Comparison of ENCODE assay signal across 1 cellular context in the genomic region with DNA sequence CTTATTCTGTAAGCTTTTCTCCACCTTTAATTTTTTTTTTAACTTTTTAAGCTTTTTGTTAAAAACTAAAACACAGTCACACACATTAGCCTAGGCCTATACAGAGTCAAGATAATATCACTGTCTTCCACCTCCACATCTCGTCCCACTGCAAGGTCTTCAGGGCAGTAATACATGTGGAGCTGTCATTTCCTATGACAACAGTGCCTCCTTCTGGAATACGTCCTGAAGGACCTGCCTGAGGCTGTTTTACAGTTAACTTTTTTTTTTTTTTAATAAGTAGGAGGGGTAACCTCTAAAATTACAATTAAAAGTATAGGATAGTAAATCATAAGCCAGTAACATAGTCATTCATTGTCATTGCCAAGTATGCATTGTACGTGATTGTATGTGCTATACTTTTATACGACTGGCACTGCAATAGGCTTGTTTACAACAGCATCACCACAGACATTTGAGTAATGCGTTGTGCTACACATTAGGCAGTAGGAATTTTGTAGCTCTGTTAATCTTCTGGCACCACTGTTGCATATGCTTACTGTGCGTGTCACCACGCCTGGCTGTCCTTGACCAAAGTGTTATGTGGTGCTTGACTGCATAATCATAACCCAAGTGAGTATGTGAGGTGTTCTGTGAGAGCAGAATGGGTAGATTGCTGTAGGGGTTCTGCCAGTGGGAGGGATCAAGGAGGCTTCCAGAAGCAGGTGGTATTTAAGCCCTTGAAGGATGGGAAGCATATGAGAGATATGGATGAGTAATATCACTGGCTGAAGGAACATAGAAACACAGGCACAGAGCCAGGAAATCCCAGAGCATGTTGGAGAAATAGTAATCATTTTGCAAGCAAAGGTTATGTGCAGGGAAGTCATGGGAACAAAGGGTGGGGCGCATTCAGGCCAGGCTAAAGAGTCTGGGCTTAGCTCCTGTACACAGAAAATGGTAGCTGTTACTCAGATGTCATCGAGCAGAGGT.
TF ChIP-seq lines count a peak whose summit lies in the region.

No MANE protein-coding gene starts in this region.

TF ChIP-seq in WTC11, 78 proteins besides CTCF, POLR2A, EP300 and RAD21 (continued from another document):
- TF ChIP-seq, protein P1, sequence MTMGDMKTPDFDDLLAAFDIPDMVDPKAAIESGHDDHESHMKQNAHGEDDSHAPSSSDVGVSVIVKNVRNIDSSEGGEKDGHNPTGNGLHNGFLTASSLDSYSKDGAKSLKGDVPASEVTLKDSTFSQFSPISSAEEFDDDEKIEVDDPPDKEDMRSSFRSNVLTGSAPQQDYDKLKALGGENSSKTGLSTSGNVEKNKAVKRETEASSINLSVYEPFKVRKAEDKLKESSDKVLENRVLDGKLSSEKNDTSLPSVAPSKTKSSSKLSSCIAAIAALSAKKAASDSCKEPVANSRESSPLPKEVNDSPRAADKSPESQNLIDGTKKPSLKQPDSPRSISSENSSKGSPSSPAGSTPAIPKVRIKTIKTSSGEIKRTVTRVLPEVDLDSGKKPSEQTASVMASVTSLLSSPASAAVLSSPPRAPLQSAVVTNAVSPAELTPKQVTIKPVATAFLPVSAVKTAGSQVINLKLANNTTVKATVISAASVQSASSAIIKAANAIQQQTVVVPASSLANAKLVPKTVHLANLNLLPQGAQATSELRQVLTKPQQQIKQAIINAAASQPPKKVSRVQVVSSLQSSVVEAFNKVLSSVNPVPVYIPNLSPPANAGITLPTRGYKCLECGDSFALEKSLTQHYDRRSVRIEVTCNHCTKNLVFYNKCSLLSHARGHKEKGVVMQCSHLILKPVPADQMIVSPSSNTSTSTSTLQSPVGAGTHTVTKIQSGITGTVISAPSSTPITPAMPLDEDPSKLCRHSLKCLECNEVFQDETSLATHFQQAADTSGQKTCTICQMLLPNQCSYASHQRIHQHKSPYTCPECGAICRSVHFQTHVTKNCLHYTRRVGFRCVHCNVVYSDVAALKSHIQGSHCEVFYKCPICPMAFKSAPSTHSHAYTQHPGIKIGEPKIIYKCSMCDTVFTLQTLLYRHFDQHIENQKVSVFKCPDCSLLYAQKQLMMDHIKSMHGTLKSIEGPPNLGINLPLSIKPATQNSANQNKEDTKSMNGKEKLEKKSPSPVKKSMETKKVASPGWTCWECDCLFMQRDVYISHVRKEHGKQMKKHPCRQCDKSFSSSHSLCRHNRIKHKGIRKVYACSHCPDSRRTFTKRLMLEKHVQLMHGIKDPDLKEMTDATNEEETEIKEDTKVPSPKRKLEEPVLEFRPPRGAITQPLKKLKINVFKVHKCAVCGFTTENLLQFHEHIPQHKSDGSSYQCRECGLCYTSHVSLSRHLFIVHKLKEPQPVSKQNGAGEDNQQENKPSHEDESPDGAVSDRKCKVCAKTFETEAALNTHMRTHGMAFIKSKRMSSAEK (CRISPR knock-in tag; IDR thresholded peaks at IDR 0.05; ENCODE audit: borderline replicate concordance) = no peak
- no peak for TF ChIP-seq JAZF1 (CRISPR knock-in tag; IDR thresholded peaks at IDR 0.05)
- TF ChIP-seq, protein P2, sequence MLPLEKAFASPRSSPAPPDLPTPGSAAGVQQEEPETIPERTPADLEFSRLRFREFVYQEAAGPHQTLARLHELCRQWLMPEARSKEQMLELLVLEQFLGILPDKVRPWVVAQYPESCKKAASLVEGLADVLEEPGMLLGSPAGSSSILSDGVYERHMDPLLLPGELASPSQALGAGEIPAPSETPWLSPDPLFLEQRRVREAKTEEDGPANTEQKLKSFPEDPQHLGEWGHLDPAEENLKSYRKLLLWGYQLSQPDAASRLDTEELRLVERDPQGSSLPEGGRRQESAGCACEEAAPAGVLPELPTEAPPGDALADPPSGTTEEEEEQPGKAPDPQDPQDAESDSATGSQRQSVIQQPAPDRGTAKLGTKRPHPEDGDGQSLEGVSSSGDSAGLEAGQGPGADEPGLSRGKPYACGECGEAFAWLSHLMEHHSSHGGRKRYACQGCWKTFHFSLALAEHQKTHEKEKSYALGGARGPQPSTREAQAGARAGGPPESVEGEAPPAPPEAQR (CRISPR knock-in tag; IDR thresholded peaks at IDR 0.05) = no peak
- no peak for TF ChIP-seq ATF1 (CRISPR knock-in tag; IDR thresholded peaks at IDR 0.05)
- TF ChIP-seq GTF2I (CRISPR knock-in tag; conservative IDR thresholded peaks at IDR 0.05) = no peak
- no peak for TF ChIP-seq SMAD3 (CRISPR knock-in tag; IDR thresholded peaks at IDR 0.05; ENCODE audit: borderline replicate concordance)
- TF ChIP-seq, protein P3, sequence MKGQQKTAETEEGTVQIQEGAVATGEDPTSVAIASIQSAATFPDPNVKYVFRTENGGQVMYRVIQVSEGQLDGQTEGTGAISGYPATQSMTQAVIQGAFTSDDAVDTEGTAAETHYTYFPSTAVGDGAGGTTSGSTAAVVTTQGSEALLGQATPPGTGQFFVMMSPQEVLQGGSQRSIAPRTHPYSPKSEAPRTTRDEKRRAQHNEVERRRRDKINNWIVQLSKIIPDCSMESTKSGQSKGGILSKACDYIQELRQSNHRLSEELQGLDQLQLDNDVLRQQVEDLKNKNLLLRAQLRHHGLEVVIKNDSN (CRISPR knock-in tag; IDR thresholded peaks at IDR 0.05) = no peak
- TF ChIP-seq, protein P4, sequence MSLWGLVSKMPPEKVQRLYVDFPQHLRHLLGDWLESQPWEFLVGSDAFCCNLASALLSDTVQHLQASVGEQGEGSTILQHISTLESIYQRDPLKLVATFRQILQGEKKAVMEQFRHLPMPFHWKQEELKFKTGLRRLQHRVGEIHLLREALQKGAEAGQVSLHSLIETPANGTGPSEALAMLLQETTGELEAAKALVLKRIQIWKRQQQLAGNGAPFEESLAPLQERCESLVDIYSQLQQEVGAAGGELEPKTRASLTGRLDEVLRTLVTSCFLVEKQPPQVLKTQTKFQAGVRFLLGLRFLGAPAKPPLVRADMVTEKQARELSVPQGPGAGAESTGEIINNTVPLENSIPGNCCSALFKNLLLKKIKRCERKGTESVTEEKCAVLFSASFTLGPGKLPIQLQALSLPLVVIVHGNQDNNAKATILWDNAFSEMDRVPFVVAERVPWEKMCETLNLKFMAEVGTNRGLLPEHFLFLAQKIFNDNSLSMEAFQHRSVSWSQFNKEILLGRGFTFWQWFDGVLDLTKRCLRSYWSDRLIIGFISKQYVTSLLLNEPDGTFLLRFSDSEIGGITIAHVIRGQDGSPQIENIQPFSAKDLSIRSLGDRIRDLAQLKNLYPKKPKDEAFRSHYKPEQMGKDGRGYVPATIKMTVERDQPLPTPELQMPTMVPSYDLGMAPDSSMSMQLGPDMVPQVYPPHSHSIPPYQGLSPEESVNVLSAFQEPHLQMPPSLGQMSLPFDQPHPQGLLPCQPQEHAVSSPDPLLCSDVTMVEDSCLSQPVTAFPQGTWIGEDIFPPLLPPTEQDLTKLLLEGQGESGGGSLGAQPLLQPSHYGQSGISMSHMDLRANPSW (CRISPR knock-in tag; conservative IDR thresholded peaks at IDR 0.05; ENCODE audit: low read depth) = no peak
- no peak for TF ChIP-seq ZNF263 (CRISPR knock-in tag; IDR thresholded peaks at IDR 0.05; ENCODE audit: low read depth)
- TF ChIP-seq, protein P5, sequence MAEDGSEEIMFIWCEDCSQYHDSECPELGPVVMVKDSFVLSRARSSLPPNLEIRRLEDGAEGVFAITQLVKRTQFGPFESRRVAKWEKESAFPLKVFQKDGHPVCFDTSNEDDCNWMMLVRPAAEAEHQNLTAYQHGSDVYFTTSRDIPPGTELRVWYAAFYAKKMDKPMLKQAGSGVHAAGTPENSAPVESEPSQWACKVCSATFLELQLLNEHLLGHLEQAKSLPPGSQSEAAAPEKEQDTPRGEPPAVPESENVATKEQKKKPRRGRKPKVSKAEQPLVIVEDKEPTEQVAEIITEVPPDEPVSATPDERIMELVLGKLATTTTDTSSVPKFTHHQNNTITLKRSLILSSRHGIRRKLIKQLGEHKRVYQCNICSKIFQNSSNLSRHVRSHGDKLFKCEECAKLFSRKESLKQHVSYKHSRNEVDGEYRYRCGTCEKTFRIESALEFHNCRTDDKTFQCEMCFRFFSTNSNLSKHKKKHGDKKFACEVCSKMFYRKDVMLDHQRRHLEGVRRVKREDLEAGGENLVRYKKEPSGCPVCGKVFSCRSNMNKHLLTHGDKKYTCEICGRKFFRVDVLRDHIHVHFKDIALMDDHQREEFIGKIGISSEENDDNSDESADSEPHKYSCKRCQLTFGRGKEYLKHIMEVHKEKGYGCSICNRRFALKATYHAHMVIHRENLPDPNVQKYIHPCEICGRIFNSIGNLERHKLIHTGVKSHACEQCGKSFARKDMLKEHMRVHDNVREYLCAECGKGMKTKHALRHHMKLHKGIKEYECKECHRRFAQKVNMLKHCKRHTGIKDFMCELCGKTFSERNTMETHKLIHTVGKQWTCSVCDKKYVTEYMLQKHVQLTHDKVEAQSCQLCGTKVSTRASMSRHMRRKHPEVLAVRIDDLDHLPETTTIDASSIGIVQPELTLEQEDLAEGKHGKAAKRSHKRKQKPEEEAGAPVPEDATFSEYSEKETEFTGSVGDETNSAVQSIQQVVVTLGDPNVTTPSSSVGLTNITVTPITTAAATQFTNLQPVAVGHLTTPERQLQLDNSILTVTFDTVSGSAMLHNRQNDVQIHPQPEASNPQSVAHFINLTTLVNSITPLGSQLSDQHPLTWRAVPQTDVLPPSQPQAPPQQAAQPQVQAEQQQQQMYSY (CRISPR knock-in tag; IDR thresholded peaks at IDR 0.05) = no peak
